In the genomic region with DNA sequence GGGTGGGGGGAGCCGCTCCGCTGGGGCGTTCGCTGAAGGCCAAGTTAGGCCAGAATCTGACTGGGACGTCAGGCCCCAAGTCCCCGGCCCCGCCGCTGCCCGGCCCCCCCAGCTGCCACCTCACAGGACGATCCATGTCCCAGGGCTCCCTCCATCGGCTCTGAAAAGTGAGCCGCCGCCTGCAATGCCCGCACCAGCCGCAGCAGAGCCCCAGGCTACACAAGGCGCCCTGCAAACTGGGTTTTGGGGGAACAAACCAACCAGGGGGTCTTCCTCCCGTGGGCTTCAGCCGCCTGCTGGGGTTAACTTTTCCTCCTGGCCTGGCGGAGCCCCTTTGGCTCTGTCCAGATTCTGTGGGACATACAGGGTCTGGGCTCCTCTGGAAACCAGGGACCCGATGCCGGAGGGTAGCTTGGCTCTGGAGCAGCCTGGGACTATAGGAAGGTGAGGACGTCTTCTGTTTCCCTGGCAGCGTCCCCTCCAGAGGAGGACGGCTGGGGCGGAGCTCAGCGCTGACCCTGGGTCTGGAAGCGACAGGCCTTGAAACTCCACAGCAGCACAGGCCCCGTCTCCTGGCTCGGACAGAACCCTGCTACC, we compare ENCODE assay signal across 8 cellular contexts. TPM values are rescaled to one million over a fixed set of nuclear protein-coding genes. Genes with fewer than 3 reads are reported as not detected.
DNase-seq lines count a peak whose midpoint lies in the region; ATAC-seq and TF ChIP-seq lines count a peak whose summit lies in the region.

No MANE protein-coding gene starts in this region.

- H3K36me3 ChIP-seq in PC-9 (ENCODE audit: low read depth), result no peaks in the 10 kb centered on the region

- H3K4me2 ChIP-seq in PC-9, result no peak overlapping the region

- no peak for ATAC-seq in activated B cell treated with CpG ODN at 0.5 μM for 24 hours (ENCODE audit: low read depth)
- no peak for ATAC-seq in natural killer cell treated with Interleukin-12 subunit alpha and Interleukin-12 subunit beta and Interleukin-15 and Interleukin-18, amount 100 ng/mL, for 72 hours
- ATAC-seq in GM21381 (IDR thresholded peaks at IDR 0.05; ENCODE audit: unreplicated experiment), result no peak
- ATAC-seq in GM19395 (IDR thresholded peaks at IDR 0.05; ENCODE audit: unreplicated experiment), result no peak

- H3K79me2 ChIP-seq in PC-9 (ENCODE audit: low read depth), result peaks cover 6% of the 10 kb centered on the region; the same call in 1 of the 2 replicates

- POLR2A ChIA-PET in activated B cell treated with CpG ODN at 0.5 μM for 24 hours (lab: Charles Lee), result interaction anchor here (0.5 to 1.5 kb wide), 4 partner anchors 15 to 157 kb away, joined by 3 to 8 read pairs (median 3); a partner anchor contains a TSS
- POLR2A ChIA-PET in PC-9 (lab: Charles Lee; ENCODE audit: unreplicated experiment), result no interaction called here

- no peak overlapping the region for H3K4me3 ChIP-seq in PC-9

- H3K4me3 Mint-ChIP-seq in HFFc6, result peak overlapping the region; percentile 63
- peak overlapping the region; percentile 29 for H3K4me3 Mint-ChIP-seq in activated B cell treated with CpG ODN at 0.5 μM for 24 hours
- peak overlapping the region; percentile 45 for H3K4me3 Mint-ChIP-seq in natural killer cell treated with Interleukin-12 subunit alpha and Interleukin-12 subunit beta and Interleukin-15 and Interleukin-18, amount 100 ng/mL, for 72 hours

- TF ChIP-seq CTCF in HFFc6 (IDR thresholded peaks at IDR 0.05) (peak; percentile 63), activated B cell treated with CpG ODN at 0.5 μM for 24 hours (IDR thresholded peaks at IDR 0.05) (no peak), PC-9 (conservative IDR thresholded peaks at IDR 0.05) (no peak)

- H3K9me3 ChIP-seq in PC-9 (ENCODE audit: insufficient read depth, low read depth), result no peaks in the 10 kb centered on the region

- H3K27ac Mint-ChIP-seq in HFFc6 (peak overlapping the region; percentile 74), activated B cell treated with CpG ODN at 0.5 μM for 24 hours (peak overlapping the region; percentile 24)
- no peak overlapping the region for H3K27ac Mint-ChIP-seq in natural killer cell treated with Interleukin-12 subunit alpha and Interleukin-12 subunit beta and Interleukin-15 and Interleukin-18, amount 100 ng/mL, for 72 hours

- H3K4me1 Mint-ChIP-seq in HFFc6 (ENCODE audit: low read depth), result peaks cover 19% of the 10 kb centered on the region
- peaks cover 38% of the 10 kb centered on the region for H3K4me1 Mint-ChIP-seq in activated B cell treated with CpG ODN at 0.5 μM for 24 hours
- H3K4me1 Mint-ChIP-seq in natural killer cell treated with Interleukin-12 subunit alpha and Interleukin-12 subunit beta and Interleukin-15 and Interleukin-18, amount 100 ng/mL, for 72 hours (ENCODE audit: low read depth in 2 of 2), result peaks cover 12 to 17% of the 10 kb centered on the region in 2 donors

- no peaks in the 10 kb centered on the region for H3K9me2 ChIP-seq in PC-9 (ENCODE audit: insufficient read depth)

- no peak overlapping the region for H3K27ac ChIP-seq in PC-9

- H3K36me3 Mint-ChIP-seq in HFFc6 (ENCODE audit: low read depth), result peaks cover 8% of the 10 kb centered on the region
- peaks cover 4% of the 10 kb centered on the region for H3K36me3 Mint-ChIP-seq in activated B cell treated with CpG ODN at 0.5 μM for 24 hours (ENCODE audit: low read depth)
- H3K36me3 Mint-ChIP-seq in natural killer cell treated with Interleukin-12 subunit alpha and Interleukin-12 subunit beta and Interleukin-15 and Interleukin-18, amount 100 ng/mL, for 72 hours, result no peaks in the 10 kb centered on the region

- H3K9me3 Mint-ChIP-seq in HFFc6 (no peaks in the 10 kb centered on the region), activated B cell treated with CpG ODN at 0.5 μM for 24 hours (no peaks in the 10 kb centered on the region)
- no peaks in the 10 kb centered on the region for H3K9me3 Mint-ChIP-seq in natural killer cell treated with Interleukin-12 subunit alpha and Interleukin-12 subunit beta and Interleukin-15 and Interleukin-18, amount 100 ng/mL, for 72 hours

- H2AFZ ChIP-seq in PC-9, result no peak overlapping the region

- H3K4me1 ChIP-seq in PC-9 (replicated peaks; ENCODE audit: insufficient read depth), result peaks cover 16% of the 10 kb centered on the region

- H4K20me1 ChIP-seq in PC-9 (ENCODE audit: insufficient read depth), result no peaks in the 10 kb centered on the region

- H3K27me3 ChIP-seq in PC-9 (ENCODE audit: insufficient read depth, low read depth), result no peaks in the 10 kb centered on the region

- H3F3A ChIP-seq in PC-9 (ENCODE audit: insufficient read depth, low read depth), result peaks cover 53% of the 10 kb centered on the region

- H3K27me3 Mint-ChIP-seq in HFFc6 (ENCODE audit: insufficient read depth) (peaks cover 6% of the 10 kb centered on the region; the same call in 1 of the 2 replicates), activated B cell treated with CpG ODN at 0.5 μM for 24 hours (no peaks in the 10 kb centered on the region)
- peaks cover 0 to 3% of the 10 kb centered on the region in 2 donors for H3K27me3 Mint-ChIP-seq in natural killer cell treated with Interleukin-12 subunit alpha and Interleukin-12 subunit beta and Interleukin-15 and Interleukin-18, amount 100 ng/mL, for 72 hours

- no TSS peak for BruUV-seq in PC-9 (replicated peaks; lab: Mats Ljungman, UMichigan)

- CTCF ChIA-PET in activated B cell treated with CpG ODN at 0.5 μM for 24 hours (lab: Charles Lee), result no interaction called here
- CTCF ChIA-PET in PC-9 (lab: Charles Lee), result no interaction called here

- DNase-seq in CD1c-positive myeloid dendritic cell (ENCODE audit: extremely low spot score) (peak; percentile 66), HFFc6 (peak; percentile 87), activated B cell treated with CpG ODN at 0.5 μM for 24 hours (no peak), fibroblast of gingiva (ENCODE audit: low read depth) (peak; percentile 79), PC-9 (no peak)
- no peak for DNase-seq in natural killer cell treated with Interleukin-12 subunit alpha and Interleukin-12 subunit beta and Interleukin-15 and Interleukin-18, amount 100 ng/mL, for 72 hours (ENCODE audit: low spot score)

- intact Hi-C loops in activated B cell treated with CpG ODN at 0.5 μM for 24 hours (cut with micrococcal nuclease), result loop anchor here (10.0 kb wide), 1 partner anchor 387 kb away; a partner anchor contains a TSS
- intact Hi-C loops in PC-9 (cut with micrococcal nuclease; ENCODE audit: unreplicated experiment), result no loop called here

RNA-seq across cellular contexts. Expression of a gene that starts 0.8 kb away (rescaled TPM):
- total RNA-seq in HFFc6 (2021; fragmentation: NEBNext Ultra II Directional; extraction: Animal tissue kit (Norgen Biotek cat#: 25700)), result 100 to 1,000 TPM; 153 to 276 (median 158) TPM
- total RNA-seq in activated B cell treated with CpG ODN at 0.5 μM for 24 hours (29.9 and 32.9 TPM in 2 replicates), PC-9 (2021) (157 and 159 TPM in 2 replicates)
- 1 to 10 TPM; 2.7 to 9.1 TPM for total RNA-seq in natural killer cell treated with Interleukin-12 subunit alpha and Interleukin-12 subunit beta and Interleukin-15 and Interleukin-18, amount 100 ng/mL, for 72 hours

RNA-seq across cellular contexts. Expression of a gene that starts 3.9 kb away (rescaled TPM):
- total RNA-seq in HFFc6 (2021; fragmentation: NEBNext Ultra II Directional; extraction: Animal tissue kit (Norgen Biotek cat#: 25700)), result 10 to 100 TPM; 14.0 to 20.3 (median 16.0) TPM
- total RNA-seq in activated B cell treated with CpG ODN at 0.5 μM for 24 hours (4.4 and 6.7 TPM in 2 replicates), PC-9 (2021) (65.4 and 78.4 TPM in 2 replicates)
- 10 to 100 TPM in 1 of 2 donors, 1 to 10 TPM in 1; 4.5 to 28.6 TPM for total RNA-seq in natural killer cell treated with Interleukin-12 subunit alpha and Interleukin-12 subunit beta and Interleukin-15 and Interleukin-18, amount 100 ng/mL, for 72 hours

RNA-seq across cellular contexts. Expression of a gene that starts 16.1 kb away (rescaled TPM):
- total RNA-seq in HFFc6 (2021; fragmentation: NEBNext Ultra II Directional; extraction: Animal tissue kit (Norgen Biotek cat#: 25700)), result 10 to 100 TPM; 50.6 to 69.7 (median 59.7) TPM
- total RNA-seq in activated B cell treated with CpG ODN at 0.5 μM for 24 hours (38.4 and 44.5 TPM in 2 replicates), PC-9 (2021) (41.4 and 45.6 TPM in 2 replicates)
- 10 to 100 TPM; 39.4 to 46.8 TPM for total RNA-seq in natural killer cell treated with Interleukin-12 subunit alpha and Interleukin-12 subunit beta and Interleukin-15 and Interleukin-18, amount 100 ng/mL, for 72 hours

RNA-seq across cellular contexts. Expression of a gene that starts 27.5 kb away (rescaled TPM):
- 100 to 1,000 TPM; 105 to 131 (median 129) TPM for total RNA-seq in HFFc6 (2021; fragmentation: NEBNext Ultra II Directional; extraction: Animal tissue kit (Norgen Biotek cat#: 25700))
- total RNA-seq in activated B cell treated with CpG ODN at 0.5 μM for 24 hours, result 82.4 and 87.3 TPM in 2 replicates
- 10 to 100 TPM; 80.6 to 98.6 TPM for total RNA-seq in natural killer cell treated with Interleukin-12 subunit alpha and Interleukin-12 subunit beta and Interleukin-15 and Interleukin-18, amount 100 ng/mL, for 72 hours
- total RNA-seq in PC-9 (2021), result 130 and 150 TPM in 2 replicates

RNA-seq across cellular contexts. Expression of a gene that starts 27.6 kb away (rescaled TPM):
- total RNA-seq in HFFc6 (2021; fragmentation: NEBNext Ultra II Directional; extraction: Animal tissue kit (Norgen Biotek cat#: 25700)), result 10 to 100 TPM; 30.3 to 36.9 (median 33.9) TPM
- 32.2 and 35.4 TPM in 2 replicates for total RNA-seq in activated B cell treated with CpG ODN at 0.5 μM for 24 hours
- 10 to 100 TPM; 21.9 to 53.4 TPM for total RNA-seq in natural killer cell treated with Interleukin-12 subunit alpha and Interleukin-12 subunit beta and Interleukin-15 and Interleukin-18, amount 100 ng/mL, for 72 hours
- 38.4 and 42.4 TPM in 2 replicates for total RNA-seq in PC-9 (2021)

Comparison
In these comparisons a context has a peak if more than half of its experiments do, and no peak if none do; other contexts are left out.
1. DNase-seq: peak in CD1c-positive myeloid dendritic cell (single experiment), HFFc6 (single experiment) and fibroblast of gingiva (single experiment); none in activated B cell treated with CpG ODN at 0.5 μM for 24 hours (single experiment), natural killer cell treated with Interleukin-12 subunit alpha and Interleukin-12 subunit beta and Interleukin-15 and Interleukin-18, amount 100 ng/mL, for 72 hours (single experiment) and PC-9 (0 of 2).
2. H3K27ac Mint-ChIP-seq: peak in HFFc6 (single experiment) and activated B cell treated with CpG ODN at 0.5 μM for 24 hours (single experiment); none in natural killer cell treated with Interleukin-12 subunit alpha and Interleukin-12 subunit beta and Interleukin-15 and Interleukin-18, amount 100 ng/mL, for 72 hours (0 of 2).
3. Peak in every context shown above with its lines, with median percentiles within 50 percentile points of each other: H3K4me3 Mint-ChIP-seq.